Comparison of ENCODE assay signal across 8 cellular contexts in the genomic region with DNA sequence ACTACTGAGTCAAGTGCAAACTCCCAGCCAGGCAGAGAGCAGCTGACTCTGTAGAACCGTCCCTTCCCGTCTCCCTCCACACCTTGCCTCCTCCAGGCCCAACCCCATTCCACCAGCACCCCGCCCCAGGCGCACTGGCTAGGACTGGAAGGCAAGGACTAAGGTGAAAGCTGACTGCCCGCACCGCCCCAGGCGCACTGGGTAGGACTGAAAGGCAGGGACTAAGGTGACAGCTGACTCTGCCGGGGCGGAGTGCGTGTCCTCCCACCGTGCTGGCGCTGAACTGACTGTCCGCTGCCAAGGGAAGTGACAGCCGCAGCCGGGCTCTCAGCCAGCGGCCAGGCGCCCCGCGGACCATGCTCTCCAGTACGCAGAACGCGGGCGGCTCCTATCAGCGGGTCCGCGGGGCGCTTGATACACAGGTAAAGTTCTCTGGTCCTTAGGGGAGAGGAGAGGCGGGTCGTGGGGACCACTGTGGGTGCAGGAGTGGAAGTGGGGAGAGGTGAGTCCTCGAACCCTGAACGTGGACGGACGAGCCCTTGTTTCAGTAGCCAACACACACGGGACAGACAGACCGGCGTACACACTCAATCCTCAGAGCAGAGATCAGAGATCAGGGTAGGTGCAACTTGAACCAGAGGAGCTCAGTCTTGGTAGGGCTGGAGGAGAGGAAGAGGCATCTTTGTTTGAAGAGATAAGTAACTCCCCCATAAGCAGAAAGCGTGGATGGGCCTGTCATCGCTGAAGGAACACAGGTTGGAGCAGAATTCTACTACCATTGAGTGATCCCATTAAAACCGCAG. TPM values are rescaled to one million over a fixed set of nuclear protein-coding genes. Genes with fewer than 3 reads are reported as not detected.
A peak's percentile ranks its signal among the peaks of the same experiment; 100 is the strongest.
DNase-seq lines count a peak whose midpoint lies in the region; ATAC-seq, FAIRE-seq and TF ChIP-seq lines count a peak whose summit lies in the region.
"Had no signal": no experiment of that assay in that cellular context is flagged by ENCODE, and none has a peak within 500 bp of the region (broad histone marks: within the 10 kb centered on the region; RNA-seq: fewer than 3 reads in every experiment).

No MANE protein-coding gene starts in this region.

- ATAC-seq in GM18505 (IDR thresholded peaks at IDR 0.05; ENCODE audit: unreplicated experiment), result no peak

- H3K4me1 ChIP-seq in HUES48 (ENCODE audit: control insufficient read depth, insufficient read depth, low read length) (peaks cover 6% of the 10 kb centered on the region; the same call in 1 of the 2 replicates), adipocyte (ENCODE audit: control insufficient read depth, insufficient read depth, low read length) (no peaks in the 10 kb centered on the region), iPS DF 6.9 (ENCODE audit: control insufficient read depth, insufficient read depth, low read length) (no peaks in the 10 kb centered on the region), skeletal muscle tissue (ENCODE audit: control insufficient read depth in 3 of 3, insufficient read depth in 3 of 3, low read length in 3 of 3) (peaks cover 0 to 2% (median 0%) of the 10 kb centered on the region in 3 donors)

- POLR2A ChIA-PET in RWPE1 (lab: Yijun Ruan, JAX; ENCODE audit: low non-redundant PET), result no interaction called here

- TF ChIP-seq POLR2A in H54 (IDR thresholded peaks at IDR 0.05; ENCODE audit: low read depth, low read length) (no peak), GM18505 (IDR thresholded peaks at IDR 0.05; ENCODE audit: borderline replicate concordance, extremely low read depth, insufficient read depth, insufficient read length) (no peak)

- peaks cover 22% of the 10 kb centered on the region for H3K27me3 ChIP-seq in HUES48 (ENCODE audit: control insufficient read depth, insufficient read depth, low read length)
- H3K27me3 ChIP-seq in adipocyte (replicated peaks; ENCODE audit: control insufficient read depth, insufficient read depth, low read length), result peaks cover 20% of the 10 kb centered on the region
- H3K27me3 ChIP-seq in iPS DF 6.9 (ENCODE audit: control insufficient read depth, insufficient read depth, low read length), result peaks cover 2% of the 10 kb centered on the region; the same call in 1 of the 2 replicates
- peaks cover 0 to 7% (median 2%) of the 10 kb centered on the region in 3 donors for H3K27me3 ChIP-seq in skeletal muscle tissue (ENCODE audit: control insufficient read depth in 3 of 3, insufficient read depth in 3 of 3, low read length in 3 of 3)

- no peaks in the 10 kb centered on the region for H3K9me3 ChIP-seq in HUES48 (ENCODE audit: control insufficient read depth, insufficient read depth, low read length)
- H3K9me3 ChIP-seq in adipocyte (ENCODE audit: control insufficient read depth, low read length), result no peaks in the 10 kb centered on the region
- no peaks in the 10 kb centered on the region for H3K9me3 ChIP-seq in iPS DF 6.9 (ENCODE audit: control insufficient read depth, insufficient read depth, low read length)
- H3K9me3 ChIP-seq in skeletal muscle tissue (ENCODE audit: control insufficient read depth in 3 of 3, low read length in 3 of 3), result no peaks in the 10 kb centered on the region

- H3K36me3 ChIP-seq in HUES48 (ENCODE audit: control insufficient read depth, insufficient read depth, low read length) (no peaks in the 10 kb centered on the region), adipocyte (ENCODE audit: control insufficient read depth, insufficient read depth, low read length, severe bottlenecking) (no peaks in the 10 kb centered on the region), iPS DF 6.9 (ENCODE audit: control insufficient read depth, insufficient read depth, low read length) (no peaks in the 10 kb centered on the region), skeletal muscle tissue (ENCODE audit: control insufficient read depth in 3 of 3, insufficient read depth in 3 of 3, low read length in 3 of 3) (no peaks in the 10 kb centered on the region)

- TF ChIP-seq CTCF in RWPE1 (conservative IDR thresholded peaks at IDR 0.05; ENCODE audit: low read depth), result no peak

- no peak for FAIRE-seq in H54 (lab: Jason Lieb, UNC)

- DNase-seq in adipocyte (ENCODE audit: low read depth), result no peak
- DNase-seq in iPS DF 6.9 (ENCODE audit: low read depth, low spot score), result no peak
- DNase-seq in H54 (ENCODE audit: insufficient read length, low spot score), result no peak
- DNase-seq in RWPE1 (ENCODE audit: low spot score), result no peak
- DNase-seq: stimulated activated CD4-positive, alpha-beta T cell treated with anti-CD3 and anti-CD28 coated beads, Interleukin-4, amount 100 ng/mL, for 24 hours had no signal

- CTCF ChIA-PET in RWPE1 (lab: Yijun Ruan, JAX), result no interaction called here

- WGBS in iPS DF 6.9 (ENCODE audit: insufficient coverage, insufficient read length), result no CpG with 5 or more reads among the region's 39 CpGs

- H3K9ac ChIP-seq in HUES48 (ENCODE audit: low read depth, low read length), result no peak overlapping the region
- H3K9ac ChIP-seq in adipocyte (ENCODE audit: low read length), result no peak overlapping the region
- H3K9ac ChIP-seq in skeletal muscle tissue (ENCODE audit: low read depth in 1 of 3, low read length in 3 of 3), result peak overlapping the region in 1 of 3 donors; percentile 59

- peak overlapping the region; percentile 46 for H3K4me3 ChIP-seq in HUES48 (ENCODE audit: low read depth, low read length)
- H3K4me3 ChIP-seq in adipocyte (ENCODE audit: low read length), result peak overlapping the region; percentile 70
- peak overlapping the region; percentile 37; the same call in 1 of the 2 replicates for H3K4me3 ChIP-seq in iPS DF 6.9 (ENCODE audit: low read length)
- H3K4me3 ChIP-seq in skeletal muscle tissue (ENCODE audit: low read length in 3 of 3), result peak overlapping the region in 2 of 3 donors; percentile 33 to 66

- H3K27ac ChIP-seq in HUES48 (ENCODE audit: low read depth, low read length) (no peak overlapping the region), iPS DF 6.9 (ENCODE audit: low read length) (no peak overlapping the region), skeletal muscle tissue (ENCODE audit: low read depth, low read length) (no peak overlapping the region), RWPE1 (no peak overlapping the region)

RNA-seq across cellular contexts. Expression of gene RBM11, which starts 58.0 kb away (rescaled TPM):
- not detected for total RNA-seq in skeletal muscle tissue
